ENCODE assay signal across 15 cellular contexts in genomic region chr9:95000821-95001220, GRCh38.
DNase-seq lines count a peak whose midpoint lies in the region; ATAC-seq, FAIRE-seq and TF ChIP-seq lines count a peak whose summit lies in the region.
"Had no signal": no experiment of that assay in that cellular context is flagged by ENCODE, and none has a peak within 500 bp of the region (broad histone marks: within the 10 kb centered on the region; RNA-seq: fewer than 3 reads in every experiment).

No MANE protein-coding gene starts in this region.

- POLR2A ChIA-PET in Panc1 (lab: Charles Lee) = no interaction called here
- POLR2A ChIA-PET in endothelial cell of umbilical vein (lab: Charles Lee) = no interaction called here

- intact Hi-C loops in Panc1 (cut with micrococcal nuclease; ENCODE audit: unreplicated experiment) = no loop called here
- intact Hi-C loops in endothelial cell of umbilical vein (cut with micrococcal nuclease) = no loop called here

- peaks cover 3% of the 10 kb centered on the region; the same call in 1 of the 2 replicates for H3K36me3 ChIP-seq in Panc1 (ENCODE audit: control insufficient read depth, insufficient read depth, low read length)
- no peaks in the 10 kb centered on the region for H3K36me3 ChIP-seq in endothelial cell of umbilical vein (ENCODE audit: control insufficient read depth in 2 of 2, extremely low read depth in 1 of 2, insufficient read depth in 2 of 2, low read length in 2 of 2)
- no peaks in the 10 kb centered on the region for H3K36me3 ChIP-seq in mucosa of stomach (ENCODE audit: control insufficient read depth, insufficient read depth, low read length)
- H3K36me3 ChIP-seq in subcutaneous abdominal adipose tissue (ENCODE audit: control insufficient read depth in 5 of 5, insufficient read depth in 5 of 5, low read length in 5 of 5) = no peaks in the 10 kb centered on the region

- in situ Hi-C loops in Panc1 (cut with HindIII; ENCODE audit: low pct_unique_long_range_greater_than_20kb, low sequenced_read_pairs) = no loop called here

- ATAC-seq in Panc1 = no peak
- ATAC-seq: naive thymus-derived CD4-positive, alpha-beta T cell had no signal

- no peak for FAIRE-seq in endothelial cell of umbilical vein (lab: Jason Lieb, UNC)
- FAIRE-seq: RCC 7860 had no signal

- H3K9me1 ChIP-seq in endothelial cell of umbilical vein (replicated peaks; ENCODE audit: control insufficient read depth, extremely low read depth, insufficient read depth, low read length) = no peaks in the 10 kb centered on the region

- peak overlapping the region; percentile 99 for H2AFZ ChIP-seq in endothelial cell of umbilical vein (ENCODE audit: low read depth, low read length)

- H4K20me1 ChIP-seq in endothelial cell of umbilical vein (replicated peaks; ENCODE audit: control insufficient read depth, extremely low read depth, insufficient read depth, low read length) = no peaks in the 10 kb centered on the region

- TF ChIP-seq CTCF in Panc1 (IDR thresholded peaks at IDR 0.05) (no peak), endothelial cell of umbilical vein (IDR thresholded peaks at IDR 0.05; ENCODE audit: extremely low read depth in 1 of 2, insufficient read depth in 1 of 2, low read depth in 1 of 2, low read length in 2 of 2) (no peak)

- H3K4me3 ChIP-seq in Panc1 (ENCODE audit: low read depth in 2 of 2, low read length in 2 of 2) = no peak overlapping the region
- H3K4me3 ChIP-seq in endothelial cell of umbilical vein (replicated peaks in 1 of 3; ENCODE audit: insufficient read depth in 1 of 3, low read depth in 1 of 3, low read length in 3 of 3) = peak overlapping the region in 2 of 3 experiments; percentile 14 to 53
- H3K4me3 ChIP-seq in mucosa of stomach (ENCODE audit: low read length) = no peak overlapping the region
- peak overlapping the region in 4 of 5 donors; percentile 25 to 64 (median 52) for H3K4me3 ChIP-seq in subcutaneous abdominal adipose tissue (ENCODE audit: low read depth in 1 of 5, low read length in 5 of 5)

- DNase-seq in Panc1 (ENCODE audit: low read depth, low spot score) (no peak), endothelial cell of umbilical vein (ENCODE audit: low read depth, low spot score) (peak; percentile 65), NCI-H2081 treated with DMSO at 0.1 percent for 48 hours (lab: John Stamatoyannopoulos, UW) (no peak), HuH-7.5 (ENCODE audit: low spot score) (no peak), D341Med (ENCODE audit: low spot score) (no peak)
- DNase-seq in activated CD8-positive, alpha-beta memory T cell treated with anti-CD3 and anti-CD28 coated beads for 24 hours = no peak
- DNase-seq: activated naive CD8-positive, alpha-beta T cell treated with anti-CD3 and anti-CD28 coated beads, Interleukin-2, amount 10 ng/mL, durations not matched to agents 7 days and 5 days; cerebellar nuclear complex; naive thymus-derived CD4-positive, alpha-beta T cell; NCI-H1694; NCI-H510A treated with DMSO at 0.1 percent for 48 hours; substantia nigra had no signal

- BruUV-seq in Panc1 (replicated peaks; lab: Mats Ljungman, UMichigan) (no TSS peak), endothelial cell of umbilical vein (replicated peaks; lab: Mats Ljungman, UMichigan) (no TSS peak)

- H3K4me2 ChIP-seq in endothelial cell of umbilical vein (ENCODE audit: insufficient read depth, low read length) = peak overlapping the region; percentile 85

- H3K27ac ChIP-seq in Panc1 (ENCODE audit: low read length) (peak overlapping the region; percentile 71; the same call in 1 of the 2 replicates), endothelial cell of umbilical vein (ENCODE audit: insufficient read depth, low read depth, low read length) (peak overlapping the region; percentile 60), subcutaneous abdominal adipose tissue (ENCODE audit: low read depth, low read length) (peak overlapping the region; percentile 91)

- dilution Hi-C loops in endothelial cell of umbilical vein (cut with MboI; ENCODE audit: extremely low pct_ligation_motif_present, low sequenced_read_pairs) = no loop called here

- H3K9me3 ChIP-seq in Panc1 (ENCODE audit: control insufficient read depth, insufficient read depth, low read depth, low read length) (no peaks in the 10 kb centered on the region), endothelial cell of umbilical vein (replicated peaks; ENCODE audit: control insufficient read depth, insufficient read depth, low read length) (no peaks in the 10 kb centered on the region), mucosa of stomach (ENCODE audit: control insufficient read depth, low read length) (no peaks in the 10 kb centered on the region), subcutaneous abdominal adipose tissue (ENCODE audit: control insufficient read depth in 5 of 5, low read length in 5 of 5) (no peaks in the 10 kb centered on the region)

- peaks cover 3% of the 10 kb centered on the region for H3K79me2 ChIP-seq in endothelial cell of umbilical vein (ENCODE audit: control insufficient read depth, insufficient read depth, low read length)

- H3K27me3 ChIP-seq in Panc1 (ENCODE audit: control insufficient read depth, insufficient read depth, low read length) = no peaks in the 10 kb centered on the region
- H3K27me3 ChIP-seq in endothelial cell of umbilical vein (ENCODE audit: control insufficient read depth in 2 of 2, insufficient read depth in 2 of 2, low read length in 2 of 2) = no peaks in the 10 kb centered on the region
- no peaks in the 10 kb centered on the region for H3K27me3 ChIP-seq in mucosa of stomach (ENCODE audit: control insufficient read depth, insufficient read depth, low read length)
- H3K27me3 ChIP-seq in subcutaneous abdominal adipose tissue (ENCODE audit: control insufficient read depth in 5 of 5, insufficient read depth in 4 of 5, low read length in 5 of 5) = no peaks in the 10 kb centered on the region

- TF ChIP-seq POLR2A in endothelial cell of umbilical vein (IDR thresholded peaks at IDR 0.05; ENCODE audit: low read depth, low read length) = no peak

- H3K4me1 ChIP-seq in Panc1 (ENCODE audit: control insufficient read depth, insufficient read depth, low read length) = peaks cover 14% of the 10 kb centered on the region
- H3K4me1 ChIP-seq in endothelial cell of umbilical vein (ENCODE audit: control insufficient read depth, extremely low read depth, insufficient read depth, low read length) = peaks cover 34% of the 10 kb centered on the region
- peaks cover 5% of the 10 kb centered on the region for H3K4me1 ChIP-seq in mucosa of stomach (ENCODE audit: control insufficient read depth, insufficient read depth, low read length)
- peaks cover 0 to 33% (median 12%) of the 10 kb centered on the region in 5 donors for H3K4me1 ChIP-seq in subcutaneous abdominal adipose tissue (ENCODE audit: control insufficient read depth in 5 of 5, insufficient read depth in 5 of 5, low read length in 5 of 5)

- H3K9ac ChIP-seq in endothelial cell of umbilical vein (replicated peaks; ENCODE audit: extremely low read depth, insufficient read depth, low read length) (peak overlapping the region; percentile 61), mucosa of stomach (ENCODE audit: low read length) (peak overlapping the region; percentile 5), subcutaneous abdominal adipose tissue (ENCODE audit: low read length in 5 of 5) (peak overlapping the region in 4 of 5 donors; percentile 33 to 78 (median 52))

- CTCF ChIA-PET in Panc1 (lab: Charles Lee) = no interaction called here
- CTCF ChIA-PET in endothelial cell of umbilical vein (lab: Charles Lee) = interaction anchor here (1.7 to 1.8 kb wide), 2 partner anchors 27 to 217 kb away, joined by 5 read pairs; no protein-coding TSS in a partner anchor

TF ChIP-seq in endothelial cell of umbilical vein, 7 proteins besides CTCF, POLR2A, EP300 and RAD21:
- no peak for TF ChIP-seq JUN (IDR thresholded peaks at IDR 0.05; ENCODE audit: borderline replicate concordance, insufficient read depth, insufficient read length, low read depth)
- no peak for TF ChIP-seq FOS (IDR thresholded peaks at IDR 0.05; ENCODE audit: borderline replicate concordance, insufficient read depth, low read length)
- no peak for TF ChIP-seq MAX (IDR thresholded peaks at IDR 0.05; ENCODE audit: insufficient read depth, insufficient read length)
- TF ChIP-seq EZH2 (IDR thresholded peaks at IDR 0.05; ENCODE audit: borderline replicate concordance, low read depth, low read length, severe bottlenecking) = no peak
- no peak for TF ChIP-seq MYC (IDR thresholded peaks at IDR 0.05; ENCODE audit: low read depth, low read length)
- TF ChIP-seq GATA2 (IDR thresholded peaks at IDR 0.05; ENCODE audit: insufficient read depth, insufficient read length, low read depth, low read length) = no peak
- no peak for TF ChIP-seq POLR2AphosphoS5 (IDR thresholded peaks at IDR 0.05; ENCODE audit: insufficient read depth, low read depth, low read length)

Comparison
In these comparisons a context has a peak if more than half of its experiments do, and no peak if none do; other contexts are left out.
1. H3K4me3 ChIP-seq: peak in endothelial cell of umbilical vein (2 of 3) and subcutaneous abdominal adipose tissue (4 of 5); none in Panc1 (0 of 2) and mucosa of stomach (single experiment).
2. H3K9ac ChIP-seq: peak in every context shown above with its lines; median percentile 61 in endothelial cell of umbilical vein; 52 in subcutaneous abdominal adipose tissue; 5 in mucosa of stomach.
3. Peak in every context shown above with its lines, with median percentiles within 50 percentile points of each other: H3K27ac ChIP-seq.